ENCODE assay signal across 8 cellular contexts in the genomic region with DNA sequence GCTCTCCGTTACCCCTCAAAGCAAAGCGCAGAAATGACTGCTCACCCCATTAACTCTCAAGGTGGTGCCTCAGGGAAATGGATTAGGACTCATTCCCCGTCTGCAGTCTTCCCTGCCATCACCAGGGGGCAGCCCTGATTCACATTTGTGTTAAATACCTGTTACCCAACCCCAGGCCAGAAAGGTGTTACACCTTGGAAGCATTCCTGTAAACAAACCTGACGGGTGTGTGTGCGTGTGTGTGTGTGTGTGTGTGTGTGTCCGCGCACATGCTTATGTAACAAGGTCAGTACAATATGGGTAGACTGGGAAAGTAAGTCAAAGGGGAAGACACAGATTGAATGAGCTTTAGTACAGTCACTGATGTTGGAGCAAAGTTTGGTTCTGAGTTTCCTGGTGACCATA. TPM values are rescaled to one million over a fixed set of nuclear protein-coding genes. Genes with fewer than 3 reads are reported as not detected.
DNase-seq lines count a peak whose midpoint lies in the region; ATAC-seq and TF ChIP-seq lines count a peak whose summit lies in the region.

No MANE protein-coding gene starts in this region.

- TF ChIP-seq CTCF in PC-3 (conservative IDR thresholded peaks at IDR 0.05; ENCODE audit: low read depth, low read length) (peak; percentile 92), fibroblast of the aortic adventitia (IDR thresholded peaks at IDR 0.05; ENCODE audit: insufficient read depth, low read length) (peak; percentile 90), tibial artery (IDR thresholded peaks at IDR 0.05) (peak; percentile 68 to 74)

- H3K14ac ChIP-seq in neuronal stem cell (ENCODE audit: low read length): no peak overlapping the region

- no peak overlapping the region for H3K27ac ChIP-seq in PC-3 (ENCODE audit: low read length)
- H3K27ac ChIP-seq in neuronal stem cell (replicated peaks; ENCODE audit: low read length): no peak overlapping the region
- H3K27ac ChIP-seq in tibial artery: no peak overlapping the region

- H3K36me3 ChIP-seq in PC-3 (ENCODE audit: low read depth, low read length) (no peaks in the 10 kb centered on the region), neuronal stem cell (replicated peaks in 1 of 2; ENCODE audit: control insufficient read depth in 2 of 2, insufficient read depth in 2 of 2, low read length in 2 of 2) (no peaks in the 10 kb centered on the region), tibial artery (no peaks in the 10 kb centered on the region)

- intact Hi-C loops in PC-3 (cut with micrococcal nuclease): loop anchor here (2.0 to 5.0 kb wide), 2 partner anchors 28 to 190 kb away; a partner anchor contains a TSS
- intact Hi-C loops in tibial artery (cut with DNase I; ENCODE audit: low total_unique reads): no loop called here

- no peak overlapping the region for H4K8ac ChIP-seq in neuronal stem cell (ENCODE audit: low read depth, low read length)

- H3K9me3 ChIP-seq in PC-3 (ENCODE audit: low read length): no peaks in the 10 kb centered on the region
- H3K9me3 ChIP-seq in neuronal stem cell (replicated peaks in 1 of 2; ENCODE audit: control insufficient read depth in 2 of 2, insufficient read depth in 1 of 2, low read depth in 1 of 2, low read length in 2 of 2): no peaks in the 10 kb centered on the region
- no peaks in the 10 kb centered on the region for H3K9me3 ChIP-seq in tibial artery

- no peak overlapping the region for H2BK5ac ChIP-seq in neuronal stem cell (ENCODE audit: low read length)

- no CpG with 5 or more reads among the region's 7 CpGs for WGBS in neuronal stem cell (ENCODE audit: extremely low coverage in 2 of 2, insufficient read length in 2 of 2, insufficient replicate concordance in 1 of 2), 2 donors

- no peak overlapping the region for H4K91ac ChIP-seq in neuronal stem cell (ENCODE audit: low read depth, low read length, poor library complexity)

- no peak overlapping the region for H3K4ac ChIP-seq in neuronal stem cell (ENCODE audit: low read length)

- 0 out of 2 replicates have a peak overlapping the region, but pooled peaks have one; percentile 40 for H3K4me2 ChIP-seq in PC-3 (ENCODE audit: low read length)
- H3K4me2 ChIP-seq in neuronal stem cell (ENCODE audit: insufficient read depth, low read length, poor library complexity, severe bottlenecking): no peak overlapping the region

- POLR2A ChIA-PET in PC-3 (lab: Charles Lee; ENCODE audit: unreplicated experiment): interaction anchor here (0.6 kb wide), 2 partner anchors 208 to 280 kb away, joined by 4 to 5 read pairs; no protein-coding TSS in a partner anchor

- CTCF ChIA-PET in PC-3 (lab: Charles Lee): interaction anchor here (0.6 to 1.0 kb wide), 4 partner anchors 27 to 571 kb away, joined by 3 to 8 read pairs (median 6); no protein-coding TSS in a partner anchor

- BruUV-seq in PC-3 (replicated peaks; lab: Mats Ljungman, UMichigan): no TSS peak

- peak overlapping the region; percentile 0 for H3K23ac ChIP-seq in neuronal stem cell (ENCODE audit: low read depth, low read length, poor library complexity)

- H3K9ac ChIP-seq in PC-3 (ENCODE audit: low read length) (no peak overlapping the region), neuronal stem cell (ENCODE audit: low read depth, low read length, poor library complexity) (no peak overlapping the region)

- H2BK12ac ChIP-seq in neuronal stem cell (ENCODE audit: low read length): no peak overlapping the region

- no peaks in the 10 kb centered on the region for H3K27me3 ChIP-seq in PC-3 (ENCODE audit: low read length)
- peaks cover 0 to 16% (median 0%) of the 10 kb centered on the region in 3 experiments for H3K27me3 ChIP-seq in neuronal stem cell (ENCODE audit: control insufficient read depth in 3 of 3, insufficient read depth in 3 of 3, low read depth in 1 of 3, low read length in 3 of 3)
- peaks cover 0 to 76% of the 10 kb centered on the region in 2 donors for H3K27me3 ChIP-seq in tibial artery

- no peaks in the 10 kb centered on the region for H3F3A ChIP-seq in PC-3 (ENCODE audit: low read length, unreplicated experiment)

- H3K4me1 ChIP-seq in PC-3 (ENCODE audit: insufficient read depth, low read length): peaks cover 9% of the 10 kb centered on the region; the same call in 1 of the 2 replicates
- H3K4me1 ChIP-seq in neuronal stem cell (ENCODE audit: control insufficient read depth in 2 of 2, insufficient read depth in 1 of 2, low read depth in 1 of 2, low read length in 2 of 2): peaks cover 0 to 2% of the 10 kb centered on the region in 2 donors
- no peaks in the 10 kb centered on the region for H3K4me1 ChIP-seq in tibial artery

- no peaks in the 10 kb centered on the region for H3K9me2 ChIP-seq in PC-3 (replicated peaks; ENCODE audit: low read length)

- no peaks in the 10 kb centered on the region for H3K79me1 ChIP-seq in neuronal stem cell (ENCODE audit: low read depth, low read length)

- no peaks in the 10 kb centered on the region for H4K20me1 ChIP-seq in PC-3 (ENCODE audit: low read length)

- no peak overlapping the region for H2AK5ac ChIP-seq in neuronal stem cell (ENCODE audit: low read depth, low read length)

- H3K18ac ChIP-seq in neuronal stem cell (ENCODE audit: low read length): no peak overlapping the region

- no peak overlapping the region for H2AFZ ChIP-seq in PC-3 (ENCODE audit: low read length)
- no peak overlapping the region for H2AFZ ChIP-seq in neuronal stem cell (ENCODE audit: low read length)

- no peak overlapping the region for H2BK15ac ChIP-seq in neuronal stem cell (ENCODE audit: low read length)

- H3K79me2 ChIP-seq in PC-3 (ENCODE audit: low read length): no peaks in the 10 kb centered on the region

- ATAC-seq in PC-3 (peak; percentile 84), GM19324 (IDR thresholded peaks at IDR 0.05; ENCODE audit: low FRiP score, unreplicated experiment) (no peak)

- H3K4me3 ChIP-seq in PC-3 (ENCODE audit: low read length) (no peak overlapping the region), fibroblast of the aortic adventitia (ENCODE audit: low read depth, low read length) (no peak overlapping the region), neuronal stem cell (ENCODE audit: low read length in 2 of 2) (no peak overlapping the region), tibial artery (no peak overlapping the region)

- DNase-seq in COR-L47 (lab: John Stamatoyannopoulos, UW) (peak; percentile 78), HuH-7 (ENCODE audit: low spot score) (peak; percentile 83), PC-3 (peak; percentile 90), activated T-helper 1 cell treated with Interleukin-2 at 50 U/mL for 16 hours (ENCODE audit: low read depth) (peak; percentile 37), fibroblast of the aortic adventitia (ENCODE audit: low read depth) (peak; percentile 55), neuronal stem cell (ENCODE audit: low spot score) (peak; percentile 64), tibial artery (no peak)

- no peak overlapping the region for H2BK120ac ChIP-seq in neuronal stem cell (ENCODE audit: low read depth, low read length)

RNA-seq across cellular contexts. Expression of a gene that starts 6.3 kb away (rescaled TPM):
- total RNA-seq in PC-3 (2014; rRNA removed) (not detected in 2 replicates), fibroblast of the aortic adventitia (ENCODE audit: low replicate concordance) (not detected in 2 replicates)
- not detected for polyA plus RNA-seq in neuronal stem cell (2013, experiment 1 of 2)
- not detected for polyA plus RNA-seq in neuronal stem cell (2013, experiment 2 of 2)

RNA-seq across cellular contexts. Expression of a gene that starts 17.6 kb away (rescaled TPM):
- not detected in 2 replicates for total RNA-seq in PC-3 (2014; rRNA removed)
- not detected in 2 replicates for total RNA-seq in fibroblast of the aortic adventitia (ENCODE audit: low replicate concordance)
- polyA plus RNA-seq in neuronal stem cell (2013, experiment 1 of 2): not detected
- not detected for polyA plus RNA-seq in neuronal stem cell (2013, experiment 2 of 2)

Comparison
In these comparisons a context has a peak if more than half of its experiments do, and no peak if none do; other contexts are left out.
1. DNase-seq: peak in COR-L47 (single experiment), HuH-7 (single experiment), PC-3 (single experiment), activated T-helper 1 cell treated with Interleukin-2 at 50 U/mL for 16 hours (single experiment), fibroblast of the aortic adventitia (single experiment) and neuronal stem cell (single experiment); none in tibial artery (0 of 2).
2. Peak in every context shown above with its lines, with median percentiles within 50 percentile points of each other: CTCF ChIP-seq.